Comparison of ENCODE assay signal across 19 cellular contexts in genomic region chr4:89067407-89067806, GRCh38. TPM values are rescaled to one million over a fixed set of nuclear protein-coding genes. Genes with fewer than 3 reads are reported as not detected.
DNase-seq lines count a peak whose midpoint lies in the region; ATAC-seq and TF ChIP-seq lines count a peak whose summit lies in the region.
"Had no signal": no experiment of that assay in that cellular context is flagged by ENCODE, and none has a peak within 500 bp of the region (broad histone marks: within the 10 kb centered on the region; RNA-seq: fewer than 3 reads in every experiment).

No MANE protein-coding gene starts in this region.

- no peak for TF ChIP-seq CTCF in HEK293 (tag by site-specific recombination; IDR thresholded peaks at IDR 0.05)

- H3K9me3 ChIP-seq in HEK293 (ENCODE audit: control insufficient read depth, insufficient read depth, low read depth, low read length): no peaks in the 10 kb centered on the region
- H3K9me3 ChIP-seq: SJCRH30 had no signal

- peak; percentile 33 for DNase-seq in AG20443 (ENCODE audit: low spot score)
- peak; percentile 75 for DNase-seq in cerebellar cortex (ENCODE audit: low spot score)
- peak; percentile 13 for DNase-seq in renal cortical epithelial cell (ENCODE audit: low read depth)
- no peak for DNase-seq in erythroblast (lab: John Stamatoyannopoulos, UW)
- no peak for DNase-seq in left lobe of liver (ENCODE audit: low spot score)
- DNase-seq in stimulated activated effector memory CD8-positive, alpha-beta T cell treated with anti-CD3 and anti-CD28 coated beads, Interleukin-12 subunit alpha, Interleukin-12 subunit beta, amount 100 ng/mL, for 72 hours (ENCODE audit: low spot score in 2 of 2): no peak
- DNase-seq: MM.1S; NCI-H1105; NCI-H187; NCI-H2171 treated with DMSO at 0.1 percent for 48 hours; NCI-H510A; NK-92 treated with Interleukin-12 subunit alpha and Interleukin-12 subunit beta, amount 100 ng/mL, for 24 hours; OCI-M1; SJCRH30 had no signal

- no peak overlapping the region for H3K27ac ChIP-seq in HEK293 (ENCODE audit: extremely low read depth, low read depth, low read length)
- H3K27ac ChIP-seq: C4-2B, RWPE1, SJCRH30 had no signal

- no peaks in the 10 kb centered on the region for H3K36me3 ChIP-seq in HEK293 (ENCODE audit: control insufficient read depth in 2 of 2, insufficient read depth in 1 of 2, low read length in 2 of 2)
- H3K36me3 ChIP-seq: SJCRH30 had no signal

- no peak for TF ChIP-seq POLR2A in erythroblast (IDR thresholded peaks at IDR 0.05; ENCODE audit: low read length)

- no peaks in the 10 kb centered on the region for H3K9me3 Mint-ChIP-seq in stimulated activated effector memory CD8-positive, alpha-beta T cell treated with anti-CD3 and anti-CD28 coated beads, Interleukin-12 subunit alpha, Interleukin-12 subunit beta, amount 100 ng/mL, for 72 hours

- H3K27ac Mint-ChIP-seq in stimulated activated effector memory CD8-positive, alpha-beta T cell treated with anti-CD3 and anti-CD28 coated beads, Interleukin-12 subunit alpha, Interleukin-12 subunit beta, amount 100 ng/mL, for 72 hours: no peak overlapping the region
- H3K27ac Mint-ChIP-seq: GM23338 had no signal

- no peaks in the 10 kb centered on the region for H3K36me3 Mint-ChIP-seq in stimulated activated effector memory CD8-positive, alpha-beta T cell treated with anti-CD3 and anti-CD28 coated beads, Interleukin-12 subunit alpha, Interleukin-12 subunit beta, amount 100 ng/mL, for 72 hours

- H3K4me1 Mint-ChIP-seq in stimulated activated effector memory CD8-positive, alpha-beta T cell treated with anti-CD3 and anti-CD28 coated beads, Interleukin-12 subunit alpha, Interleukin-12 subunit beta, amount 100 ng/mL, for 72 hours: no peaks in the 10 kb centered on the region
- H3K4me1 Mint-ChIP-seq: GM23338 had no signal

- ATAC-seq in left lobe of liver: no peak
- no peak for ATAC-seq in stimulated activated effector memory CD8-positive, alpha-beta T cell treated with anti-CD3 and anti-CD28 coated beads, Interleukin-12 subunit alpha, Interleukin-12 subunit beta, amount 100 ng/mL, for 72 hours
- ATAC-seq: GM23338, HepG2 had no signal

- H3K4me3 Mint-ChIP-seq in stimulated activated effector memory CD8-positive, alpha-beta T cell treated with anti-CD3 and anti-CD28 coated beads, Interleukin-12 subunit alpha, Interleukin-12 subunit beta, amount 100 ng/mL, for 72 hours: no peak overlapping the region
- H3K4me3 Mint-ChIP-seq: GM23338 had no signal

- CTCF ChIA-PET in HEK293 (lab: Yijun Ruan, JAX): no interaction called here

- no peak overlapping the region for H3K4me3 ChIP-seq in HEK293 (ENCODE audit: low read depth, low read length)
- H3K4me3 ChIP-seq: GM23338, SJCRH30 had no signal

- POLR2A ChIA-PET in HEK293 (lab: Yijun Ruan, JAX): interaction anchor here (1.5 kb wide), 1 partner anchor 13 kb away, joined by 5 read pairs; no protein-coding TSS in a partner anchor

- H3K4me1 ChIP-seq in HEK293 (ENCODE audit: control insufficient read depth, insufficient read depth, low read length): no peaks in the 10 kb centered on the region

TF ChIP-seq in HEK293, 187 proteins besides CTCF, POLR2A, EP300 and RAD21:
- no peak for TF ChIP-seq ZXDB (tag by site-specific recombination; IDR thresholded peaks at IDR 0.05)
- TF ChIP-seq ZNF335 (tag by site-specific recombination; conservative IDR thresholded peaks at IDR 0.05): peak; percentile 40
- no peak for TF ChIP-seq HOXC10 (CRISPR knock-in tag; IDR thresholded peaks at IDR 0.05)
- TF ChIP-seq PRDM6 (tag by site-specific recombination; IDR thresholded peaks at IDR 0.05): peak; percentile 57
- no peak for TF ChIP-seq KLF9 (tag by site-specific recombination; IDR thresholded peaks at IDR 0.05; ENCODE audit: low read depth)
- no peak for TF ChIP-seq ZFP37 (tag by site-specific recombination; IDR thresholded peaks at IDR 0.05)
- 0 out of 2 replicates have a peak, but pooled peaks have one; percentile 19 for TF ChIP-seq ZNF558 (tag by site-specific recombination; IDR thresholded peaks at IDR 0.05)

RNA-seq across cellular contexts. Expression of gene FAM13A, which starts 10.4 kb away (rescaled TPM):
- 5.0 and 22.9 TPM in 2 replicates for total RNA-seq in renal cortical epithelial cell
- 70.2 TPM for total RNA-seq in left lobe of liver

RNA-seq across cellular contexts. Expression of gene TIGD2, which starts 43.9 kb away (rescaled TPM):
- 4.5 and 11.1 TPM in 2 replicates for total RNA-seq in renal cortical epithelial cell
- 14.4 TPM for total RNA-seq in left lobe of liver

Comparison
In these comparisons a context has a peak if more than half of its experiments do, and no peak if none do; other contexts are left out.
1. DNase-seq: peak in AG20443 (single experiment), cerebellar cortex (single experiment) and renal cortical epithelial cell (single experiment); none in erythroblast (0 of 2), left lobe of liver (single experiment) and stimulated activated effector memory CD8-positive, alpha-beta T cell treated with anti-CD3 and anti-CD28 coated beads, Interleukin-12 subunit alpha, Interleukin-12 subunit beta, amount 100 ng/mL, for 72 hours (0 of 2).